ENCODE assay signal across 7 cellular contexts in genomic region chr7:95871078-95871848, GRCh38.
DNase-seq lines count a peak whose midpoint lies in the region; ATAC-seq and TF ChIP-seq lines count a peak whose summit lies in the region.

No MANE protein-coding gene starts in this region.

- H3K4me1 ChIP-seq in HCT116 (ENCODE audit: control insufficient read depth in 1 of 2, insufficient read depth in 2 of 2, low read length in 2 of 2), result no peaks in the 10 kb centered on the region

- no peak for TF ChIP-seq POLR2A in HCT116 (IDR thresholded peaks at IDR 0.05; ENCODE audit: borderline replicate concordance, extremely low read depth, insufficient read depth, insufficient read length)

- H3K27me3 Mint-ChIP-seq in WTC11 (ENCODE audit: low read depth), result no peaks in the 10 kb centered on the region

- H2AFZ ChIP-seq in HCT116 (ENCODE audit: low read depth, low read length, poor library complexity, severe bottlenecking), result no peak overlapping the region

- no peak overlapping the region for H3K4me2 ChIP-seq in HCT116 (ENCODE audit: low read length)

- H3K4me3 ChIP-seq in HCT116 (replicated peaks in 1 of 2; ENCODE audit: low read depth in 1 of 2, low read length in 2 of 2), result no peak overlapping the region

- peak; percentile 73 for TF ChIP-seq RAD21 in HCT116 (IDR thresholded peaks at IDR 0.05; ENCODE audit: low read depth)

- intact Hi-C loops in HCT116 (cut with micrococcal nuclease) (loop anchor here (1.0 kb wide), 1 partner anchor 148 kb away; no protein-coding TSS in a partner anchor), left ventricle myocardium superior (cut with micrococcal nuclease) (loop anchor here (5.0 kb wide), 1 partner anchor 149 kb away; no protein-coding TSS in a partner anchor)

- TF ChIP-seq CTCF in HCT116 (IDR thresholded peaks at IDR 0.05 in 2 of 3, conservative IDR thresholded peaks at IDR 0.05 in 1 of 3; ENCODE audit: borderline replicate concordance in 1 of 3, insufficient read depth in 1 of 3, low read depth in 2 of 3, low read length in 2 of 3) (peak; percentile 61 to 76 (median 66); a peak in 5 of 6 replicates), WTC11 (IDR thresholded peaks at IDR 0.05) (peak; percentile 35)

- H3K27ac Mint-ChIP-seq in WTC11, result no peak overlapping the region

- no peak overlapping the region for H3K9ac ChIP-seq in HCT116 (ENCODE audit: low read length)

- H3K4me3 Mint-ChIP-seq in WTC11, result no peak overlapping the region

- no peaks in the 10 kb centered on the region for H3K9me3 ChIP-seq in HCT116 (ENCODE audit: control insufficient read depth in 1 of 2, insufficient read depth in 1 of 2, low read depth in 1 of 2, low read length in 2 of 2)

- POLR2A ChIA-PET in HCT116 (lab: Charles Lee), result interaction anchor here (1.2 kb wide), 1 partner anchor 148 kb away, joined by 4 read pairs; no protein-coding TSS in a partner anchor
- POLR2A ChIA-PET in WTC11 (lab: Charles Lee), result interaction anchor here (0.6 kb wide), 1 partner anchor 1504 kb away, joined by 5 read pairs; no protein-coding TSS in a partner anchor

- H3K27me3 ChIP-seq in HCT116 (ENCODE audit: insufficient read depth, low read length), result peaks cover 10% of the 10 kb centered on the region

- ATAC-seq in HCT116 (peak; percentile 73), WTC11 (peak; percentile 76), left ventricle myocardium superior (peak; percentile 74)

- H4K20me1 ChIP-seq in HCT116 (ENCODE audit: insufficient read depth), result no peaks in the 10 kb centered on the region

- no peaks in the 10 kb centered on the region for H3K79me2 ChIP-seq in HCT116 (ENCODE audit: insufficient read depth, low read length)

- DNase-seq in GM04504 (ENCODE audit: low read depth) (peak; percentile 23), HCT116 (ENCODE audit: low read depth, low spot score) (peak; percentile 29), NCI-H2029 (lab: John Stamatoyannopoulos, UW) (peak; percentile 13), WTC11 (ENCODE audit: low spot score) (peak; percentile 38), left ventricle myocardium superior (no peak), smooth muscle cell of the brain vasculature (ENCODE audit: low read depth, low spot score) (peak; percentile 37), T-helper 9 cell (no peak)

- no TSS peak for BruUV-seq in HCT116 (replicated peaks; lab: Mats Ljungman, UMichigan)

- RAD21 ChIA-PET in HCT116 (lab: Charles Lee; ENCODE audit: low non-redundant PET in 1 of 2, low total read pairs in 2 of 2, uncharacterized antibody in 2 of 2, unreplicated experiment in 2 of 2), result interaction anchor here (0.6 to 1.3 kb wide), 4 partner anchors 146 to 181 kb away, joined by 3 to 5 read pairs (median 4); no protein-coding TSS in a partner anchor

- no peak overlapping the region for H3K27ac ChIP-seq in HCT116 (ENCODE audit: low read depth, low read length)

- H3K4me1 Mint-ChIP-seq in WTC11, result peaks cover 8% of the 10 kb centered on the region

- H3K36me3 Mint-ChIP-seq in WTC11, result no peaks in the 10 kb centered on the region

- H3K36me3 ChIP-seq in HCT116 (ENCODE audit: control insufficient read depth in 1 of 2, insufficient read depth in 2 of 2, low read length in 2 of 2), result no peaks in the 10 kb centered on the region

- no peaks in the 10 kb centered on the region for H3K9me3 Mint-ChIP-seq in WTC11

- CTCF ChIA-PET in HCT116 (lab: Charles Lee), result interaction anchor here (0.7 to 2.2 kb wide), 15 partner anchors 16 to 1156 kb away, joined by 3 to 52 read pairs (median 5); no protein-coding TSS in a partner anchor
- CTCF ChIA-PET in WTC11 (lab: Charles Lee), result interaction anchor here (0.6 to 3.4 kb wide), 39 partner anchors 8 to 1198 kb away, joined by 3 to 122 read pairs (median 4); partner anchors contain the start of gene DYNC1I1

- no peaks in the 10 kb centered on the region for H3K9me2 ChIP-seq in HCT116 (ENCODE audit: insufficient read depth)

TF ChIP-seq in HCT116, 20 proteins besides CTCF, POLR2A, EP300 and RAD21 (continues in another document):
- TF ChIP-seq MAX (IDR thresholded peaks at IDR 0.05), result no peak
- no peak for TF ChIP-seq FOSL1 (IDR thresholded peaks at IDR 0.05; ENCODE audit: low read depth)
- TF ChIP-seq EZH2 (IDR thresholded peaks at IDR 0.05), result no peak
- no peak for TF ChIP-seq SP1 (IDR thresholded peaks at IDR 0.05; ENCODE audit: low read depth)
- no peak for TF ChIP-seq ZNF274 (IDR thresholded peaks at IDR 0.05; ENCODE audit: low read depth, low read length)
- TF ChIP-seq ELF1 (IDR thresholded peaks at IDR 0.05; ENCODE audit: borderline replicate concordance, low read depth), result no peak
- TF ChIP-seq TCF7L2 (IDR thresholded peaks at IDR 0.05; ENCODE audit: borderline replicate concordance, extremely low read depth, insufficient read depth, insufficient read length), result no peak
- no peak for TF ChIP-seq JUND (IDR thresholded peaks at IDR 0.05)
- TF ChIP-seq EGR1 (IDR thresholded peaks at IDR 0.05; ENCODE audit: low read depth), result no peak
- TF ChIP-seq REST (IDR thresholded peaks at IDR 0.05; ENCODE audit: low read depth), result no peak
- TF ChIP-seq CBX3 (IDR thresholded peaks at IDR 0.05; ENCODE audit: low read depth), result no peak

TF ChIP-seq in WTC11, 78 proteins besides CTCF, POLR2A, EP300 and RAD21 (continues in another document):
- no peak for TF ChIP-seq NR3C1 (CRISPR knock-in tag; conservative IDR thresholded peaks at IDR 0.05; ENCODE audit: low read depth)
- no peak for TF ChIP-seq ZNF671 (CRISPR knock-in tag; IDR thresholded peaks at IDR 0.05)
- TF ChIP-seq ZNF121 (CRISPR knock-in tag; IDR thresholded peaks at IDR 0.05), result no peak
- TF ChIP-seq STAT6 (CRISPR knock-in tag; conservative IDR thresholded peaks at IDR 0.05; ENCODE audit: low read depth), result no peak
- TF ChIP-seq ZNF263 (CRISPR knock-in tag; IDR thresholded peaks at IDR 0.05; ENCODE audit: low read depth), result no peak
- no peak for TF ChIP-seq ATF6 (CRISPR knock-in tag; IDR thresholded peaks at IDR 0.05)
- TF ChIP-seq TEAD4 (CRISPR knock-in tag; IDR thresholded peaks at IDR 0.05), result no peak
- TF ChIP-seq ZNF281 (CRISPR knock-in tag; IDR thresholded peaks at IDR 0.05), result no peak
- no peak for TF ChIP-seq SMAD3 (CRISPR knock-in tag; IDR thresholded peaks at IDR 0.05; ENCODE audit: borderline replicate concordance)
- TF ChIP-seq MAX (CRISPR knock-in tag; IDR thresholded peaks at IDR 0.05), result no peak
- no peak for TF ChIP-seq JUN (CRISPR knock-in tag; IDR thresholded peaks at IDR 0.05)

Comparison
In these comparisons a context has a peak if more than half of its experiments do, and no peak if none do; other contexts are left out.
1. DNase-seq: peak in GM04504 (single experiment), HCT116 (single experiment), NCI-H2029 (single experiment), WTC11 (single experiment) and smooth muscle cell of the brain vasculature (single experiment); none in left ventricle myocardium superior (single experiment) and T-helper 9 cell (single experiment).
2. Peak in every context shown above with its lines, with median percentiles within 50 percentile points of each other: ATAC-seq.